ENCODE assay signal across 35 cellular contexts in genomic region chr11:31795706-31796522, GRCh38. TPM values are rescaled to one million over a fixed set of nuclear protein-coding genes. Genes with fewer than 3 reads are reported as not detected.
"Had no signal": no experiment of that assay in that cellular context is flagged by ENCODE, and none has a peak within 500 bp of the region (broad histone marks: within the 10 kb centered on the region; RNA-seq: fewer than 3 reads in every experiment).

No MANE protein-coding gene starts in this region.

- H3K9me3 Mint-ChIP-seq: activated naive CD4-positive, alpha-beta T cell treated with anti-CD3 and anti-CD28 coated beads, Interleukin-2, amount 10 ng/mL, durations not matched to agents 7 days and 5 days; activated T-helper 1 cell treated with anti-CD3 and anti-CD28 coated beads, Interleukin-12 subunit alpha, Interleukin-12 subunit beta, Interleukin-2, Interleukin-4 antibody, amounts not matched to agents 30 ng/mL and 10 ng/mL and 1 ng/mL, durations not matched to agents 14 hours and 24 hours and 36 hours had no signal

- H3K4me1 ChIP-seq: parathyroid adenoma had no signal

- H3K36me3 ChIP-seq: ascending aorta, breast epithelium, esophagus squamous epithelium, heart right ventricle, left ventricle myocardium inferior, right atrium auricular region, stomach, thyroid gland, upper lobe of right lung had no signal

- H3K79me2 ChIP-seq: parathyroid adenoma had no signal

- H3K27ac ChIP-seq: ascending aorta, breast epithelium, coronary artery, esophagus squamous epithelium, heart right ventricle, left ventricle myocardium inferior, parathyroid adenoma, psoas muscle, right atrium auricular region, stomach, thyroid gland, upper lobe of right lung, VCaP had no signal

- ATAC-seq: heart right ventricle; mucosa of descending colon; natural killer cell treated with Interleukin-12 subunit alpha and Interleukin-12 subunit beta and Interleukin-15 and Interleukin-18, amount 100 ng/mL, for 72 hours; psoas muscle; stimulated activated naive B cell treated with anti-CD40 and anti-IgM and Interleukin-4, amounts not matched to agents 10 μg/mL and 1 μg/mL and 100 μg/mL, for 72 hours; upper lobe of right lung had no signal

- DNase-seq: activated CD4-positive, alpha-beta T cell treated with anti-CD3 and anti-CD28 coated beads for 4 hours; activated CD4-positive, alpha-beta T cell treated with anti-CD3 and anti-CD28 coated beads, Interleukin-2, amount 50 U/mL, for 4 hours; activated gamma-delta T cell; activated naive CD4-positive, alpha-beta T cell treated with anti-CD3 and anti-CD28 coated beads, Interleukin-2, amount 10 ng/mL, durations not matched to agents 7 days and 5 days; activated naive CD8-positive, alpha-beta T cell treated with anti-CD3 and anti-CD28 coated beads, Interleukin-2, amount 10 ng/mL, durations not matched to agents 7 days and 5 days; activated T-cell treated with anti-CD3 and anti-CD28 coated beads, Interleukin-2, amount 50 U/mL, for 1 hour; cerebellar nuclear complex; dorsolateral prefrontal cortex; esophagus squamous epithelium; foreskin melanocyte; heart right ventricle; left ventricle myocardium inferior; mucosa of descending colon; nucleus accumbens; psoas muscle; stimulated activated CD4-positive, alpha-beta T cell treated with anti-CD3 and anti-CD28 coated beads, Interleukin-15, amount 100 ng/mL, for 24 hours; stimulated activated CD4-positive, alpha-beta T cell treated with anti-CD3 and anti-CD28 coated beads, Interleukin-2, amount 100 ng/mL, for 24 hours; stimulated activated naive B cell treated with anti-CD40 and anti-IgM and Interleukin-4, amounts not matched to agents 10 μg/mL and 1 μg/mL and 100 μg/mL, for 72 hours; stomach; T-helper 9 cell; thyroid gland; upper lobe of right lung had no signal

- H3K9me3 ChIP-seq: ascending aorta, breast epithelium, esophagus squamous epithelium, heart right ventricle, left ventricle myocardium inferior, mucosa of descending colon, psoas muscle, right atrium auricular region, stomach, thyroid gland, upper lobe of right lung had no signal

- H3K27ac Mint-ChIP-seq: activated naive CD4-positive, alpha-beta T cell treated with anti-CD3 and anti-CD28 coated beads, Interleukin-2, amount 10 ng/mL, durations not matched to agents 7 days and 5 days; activated naive CD8-positive, alpha-beta T cell treated with anti-CD3 and anti-CD28 coated beads, Interleukin-2, amount 10 ng/mL, durations not matched to agents 7 days and 5 days; activated T-helper 1 cell treated with anti-CD3 and anti-CD28 coated beads, Interleukin-12 subunit alpha, Interleukin-12 subunit beta, Interleukin-2, Interleukin-4 antibody, amounts not matched to agents 30 ng/mL and 10 ng/mL and 1 ng/mL, durations not matched to agents 14 hours and 24 hours and 36 hours; natural killer cell treated with Interleukin-12 subunit alpha and Interleukin-12 subunit beta and Interleukin-15 and Interleukin-18, amount 100 ng/mL, for 72 hours had no signal

- H3K4me3 ChIP-seq: ascending aorta, breast epithelium, coronary artery, dorsolateral prefrontal cortex, esophagus squamous epithelium, heart right ventricle, left ventricle myocardium inferior, mucosa of descending colon, psoas muscle, right atrium auricular region, stomach, thyroid gland, upper lobe of right lung had no signal

- H2AFZ ChIP-seq: parathyroid adenoma had no signal

- FAIRE-seq: islet of Langerhans, TTC549 had no signal

- H3K9ac ChIP-seq: parathyroid adenoma had no signal

- H3K4me3 Mint-ChIP-seq: activated naive CD4-positive, alpha-beta T cell treated with anti-CD3 and anti-CD28 coated beads, Interleukin-2, amount 10 ng/mL, durations not matched to agents 7 days and 5 days; activated naive CD8-positive, alpha-beta T cell treated with anti-CD3 and anti-CD28 coated beads, Interleukin-2, amount 10 ng/mL, durations not matched to agents 7 days and 5 days; activated T-helper 1 cell treated with anti-CD3 and anti-CD28 coated beads, Interleukin-12 subunit alpha, Interleukin-12 subunit beta, Interleukin-2, Interleukin-4 antibody, amounts not matched to agents 30 ng/mL and 10 ng/mL and 1 ng/mL, durations not matched to agents 14 hours and 24 hours and 36 hours; natural killer cell treated with Interleukin-12 subunit alpha and Interleukin-12 subunit beta and Interleukin-15 and Interleukin-18, amount 100 ng/mL, for 72 hours; stimulated activated naive B cell treated with anti-CD40 and anti-IgM and Interleukin-4, amounts not matched to agents 10 μg/mL and 1 μg/mL and 100 μg/mL, for 72 hours had no signal

RNA-seq across cellular contexts. Expression of gene PAX6, which starts 15.2 kb away (rescaled TPM):
- total RNA-seq: activated naive CD8-positive, alpha-beta T cell treated with anti-CD3 and anti-CD28 coated beads, Interleukin-2, amount 10 ng/mL, durations not matched to agents 7 days and 5 days; activated T-helper 1 cell treated with anti-CD3 and anti-CD28 coated beads, Interleukin-12 subunit alpha, Interleukin-12 subunit beta, Interleukin-2, Interleukin-4 antibody, amounts not matched to agents 30 ng/mL and 10 ng/mL and 1 ng/mL, durations not matched to agents 14 hours and 24 hours and 36 hours; ascending aorta; glomerular endothelial cell; heart right ventricle; left ventricle myocardium inferior; lung microvascular endothelial cell; natural killer cell treated with Interleukin-12 subunit alpha and Interleukin-12 subunit beta and Interleukin-15 and Interleukin-18, amount 100 ng/mL, for 72 hours; right atrium auricular region; T-helper 1 cell treated with Interleukin-12 subunit alpha and Interleukin-12 subunit beta and Interleukin-4 antibody, amounts not matched to agents 30 ng/mL and 1 ng/mL, for 36 hours; thyroid gland; upper lobe of right lung had no signal
- polyA plus RNA-seq: psoas muscle had no signal
